Comparison of ENCODE assay signal across 18 cellular contexts in the genomic region with DNA sequence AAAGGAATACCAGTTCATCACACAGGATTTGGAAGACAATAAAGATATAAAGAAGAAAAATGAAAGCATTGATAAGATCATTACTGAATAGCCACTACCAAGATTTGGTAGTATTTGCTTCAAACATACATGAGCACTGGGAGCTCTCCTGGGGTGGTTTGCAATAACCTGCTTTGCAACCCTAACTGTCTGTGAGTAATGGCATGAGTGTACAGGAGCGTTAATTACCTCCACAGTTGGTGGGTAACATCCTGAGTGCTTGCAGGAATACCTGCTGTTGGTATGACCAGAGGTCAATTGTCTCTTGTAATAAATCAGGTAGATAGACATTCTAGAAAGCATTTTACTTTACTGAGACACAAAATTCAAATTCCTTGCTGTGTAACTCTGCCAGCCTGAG.
"Had no signal": no experiment of that assay in that cellular context is flagged by ENCODE, and none has a peak within 500 bp of the region (broad histone marks: within the 10 kb centered on the region; RNA-seq: fewer than 3 reads in every experiment).

No MANE protein-coding gene starts in this region.

- H3K9me3 Mint-ChIP-seq: activated CD4-positive, alpha-beta T cell treated with anti-CD3 and anti-CD28 coated beads, Interleukin-2, amount 10 ng/mL, durations not matched to agents 24 days and 14 days; activated CD8-positive, alpha-beta T cell treated with anti-CD3 and anti-CD28 coated beads for 36 hours; activated naive CD4-positive, alpha-beta T cell treated with anti-CD3 and anti-CD28 coated beads, Interleukin-2, amount 10 ng/mL, durations not matched to agents 7 days and 5 days; activated T-cell treated with anti-CD3 and anti-CD28 coated beads, Interleukin-2, amount 50 U/mL, for 24 hours had no signal

- H3K9me3 ChIP-seq: esophagus squamous epithelium, heart right ventricle, ovary, stomach had no signal

- H3K27ac ChIP-seq: coronary artery, esophagus squamous epithelium, heart right ventricle, ovary, stomach had no signal

- H3K4me1 ChIP-seq: esophagus squamous epithelium, heart right ventricle, stomach had no signal

- H3K27ac Mint-ChIP-seq: activated CD4-positive, alpha-beta T cell treated with anti-CD3 and anti-CD28 coated beads, Interleukin-2, amount 10 ng/mL, durations not matched to agents 24 days and 14 days; activated CD8-positive, alpha-beta T cell treated with anti-CD3 and anti-CD28 coated beads for 36 hours; activated naive CD4-positive, alpha-beta T cell treated with anti-CD3 and anti-CD28 coated beads, Interleukin-2, amount 10 ng/mL, durations not matched to agents 7 days and 5 days; activated T-cell treated with anti-CD3 and anti-CD28 coated beads, Interleukin-2, amount 50 U/mL, for 24 hours; immature natural killer cell; naive thymus-derived CD4-positive, alpha-beta T cell; stimulated activated effector memory CD8-positive, alpha-beta T cell treated with anti-CD3 and anti-CD28 coated beads, Interleukin-12 subunit alpha, Interleukin-12 subunit beta, amount 100 ng/mL, for 72 hours had no signal

- H3K4me1 Mint-ChIP-seq: activated CD4-positive, alpha-beta T cell treated with anti-CD3 and anti-CD28 coated beads, Interleukin-2, amount 10 ng/mL, durations not matched to agents 24 days and 14 days; activated naive CD4-positive, alpha-beta T cell treated with anti-CD3 and anti-CD28 coated beads, Interleukin-2, amount 10 ng/mL, durations not matched to agents 7 days and 5 days; immature natural killer cell; naive thymus-derived CD4-positive, alpha-beta T cell; stimulated activated effector memory CD8-positive, alpha-beta T cell treated with anti-CD3 and anti-CD28 coated beads, Interleukin-12 subunit alpha, Interleukin-12 subunit beta, amount 100 ng/mL, for 72 hours had no signal

- H3K36me3 ChIP-seq: esophagus squamous epithelium, heart right ventricle, ovary, stomach had no signal

- H3K27me3 ChIP-seq: esophagus squamous epithelium, ovary had no signal

- DNase-seq: activated CD4-positive, alpha-beta T cell treated with anti-CD3 and anti-CD28 coated beads, Interleukin-2, amount 10 ng/mL, durations not matched to agents 24 days and 14 days; activated CD8-positive, alpha-beta T cell treated with anti-CD3 and anti-CD28 coated beads for 36 hours; activated naive CD4-positive, alpha-beta T cell treated with anti-CD3 and anti-CD28 coated beads, Interleukin-2, amount 10 ng/mL, durations not matched to agents 7 days and 5 days; activated T-cell treated with anti-CD3 and anti-CD28 coated beads, Interleukin-2, amount 50 U/mL, for 24 hours; aorta; esophagus squamous epithelium; heart right ventricle; immature natural killer cell; mesendoderm; naive thymus-derived CD4-positive, alpha-beta T cell; ovary; stimulated activated CD4-positive, alpha-beta T cell treated with anti-CD3 and anti-CD28 coated beads, Interleukin-4, amount 100 ng/mL, for 24 hours; stomach; T1000; trophoblast cell had no signal

- H3K4me3 ChIP-seq: coronary artery, esophagus squamous epithelium, heart right ventricle, ovary, smooth muscle cell, stomach had no signal

- H3K4me3 Mint-ChIP-seq: activated CD4-positive, alpha-beta T cell treated with anti-CD3 and anti-CD28 coated beads, Interleukin-2, amount 10 ng/mL, durations not matched to agents 24 days and 14 days; activated CD8-positive, alpha-beta T cell treated with anti-CD3 and anti-CD28 coated beads for 36 hours; activated naive CD4-positive, alpha-beta T cell treated with anti-CD3 and anti-CD28 coated beads, Interleukin-2, amount 10 ng/mL, durations not matched to agents 7 days and 5 days; activated T-cell treated with anti-CD3 and anti-CD28 coated beads, Interleukin-2, amount 50 U/mL, for 24 hours; immature natural killer cell; naive thymus-derived CD4-positive, alpha-beta T cell; stimulated activated effector memory CD8-positive, alpha-beta T cell treated with anti-CD3 and anti-CD28 coated beads, Interleukin-12 subunit alpha, Interleukin-12 subunit beta, amount 100 ng/mL, for 72 hours had no signal

- H3K27me3 Mint-ChIP-seq: activated CD4-positive, alpha-beta T cell treated with anti-CD3 and anti-CD28 coated beads, Interleukin-2, amount 10 ng/mL, durations not matched to agents 24 days and 14 days; activated CD8-positive, alpha-beta T cell treated with anti-CD3 and anti-CD28 coated beads for 36 hours; activated naive CD4-positive, alpha-beta T cell treated with anti-CD3 and anti-CD28 coated beads, Interleukin-2, amount 10 ng/mL, durations not matched to agents 7 days and 5 days; activated T-cell treated with anti-CD3 and anti-CD28 coated beads, Interleukin-2, amount 50 U/mL, for 24 hours had no signal

- H3K36me3 Mint-ChIP-seq: activated naive CD4-positive, alpha-beta T cell treated with anti-CD3 and anti-CD28 coated beads, Interleukin-2, amount 10 ng/mL, durations not matched to agents 7 days and 5 days; immature natural killer cell; naive thymus-derived CD4-positive, alpha-beta T cell; stimulated activated effector memory CD8-positive, alpha-beta T cell treated with anti-CD3 and anti-CD28 coated beads, Interleukin-12 subunit alpha, Interleukin-12 subunit beta, amount 100 ng/mL, for 72 hours had no signal
